8 cellular contexts compared by ENCODE assay signal in the genomic region with DNA sequence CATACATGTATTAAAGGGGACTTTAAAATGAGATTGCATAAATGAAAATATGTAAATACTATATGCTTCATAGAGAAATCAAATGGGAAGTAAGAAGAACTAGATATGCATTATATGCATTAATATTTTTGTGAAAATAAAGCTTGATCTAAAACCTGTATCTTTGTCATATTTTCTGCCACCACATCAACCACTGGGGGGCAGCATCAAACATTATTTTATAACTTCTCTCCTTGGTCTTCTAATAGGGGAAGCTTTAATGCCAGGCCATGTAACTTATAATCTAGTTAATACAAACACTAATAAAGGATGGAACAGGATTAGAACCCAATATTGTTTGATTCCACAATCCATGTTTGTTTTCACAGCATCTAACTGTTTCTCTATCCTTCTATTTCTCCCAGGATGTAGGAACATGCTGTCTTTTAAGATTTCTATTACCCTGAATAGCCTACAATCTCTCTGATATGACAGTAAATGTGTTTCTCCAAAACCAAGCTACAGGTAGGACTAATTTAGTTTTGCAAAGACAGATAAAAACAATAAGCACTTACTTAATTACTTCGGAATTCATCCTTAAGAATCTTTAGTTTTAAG. TPM values are rescaled to one million over a fixed set of nuclear protein-coding genes. Genes with fewer than 3 reads are reported as not detected.
DNase-seq lines count a peak whose midpoint lies in the region; ATAC-seq, FAIRE-seq and TF ChIP-seq lines count a peak whose summit lies in the region.

No MANE protein-coding gene starts in this region.

- H4K20me1 ChIP-seq in IMR-90 (ENCODE audit: insufficient read depth, low read length), result no peaks in the 10 kb centered on the region
- H4K20me1 ChIP-seq in neural progenitor cell (ENCODE audit: low read depth), result no peaks in the 10 kb centered on the region

- CTCF ChIA-PET in IMR-90 (lab: Yijun Ruan, JAX), result interaction anchor here (0.5 to 1.6 kb wide), 17 partner anchors 9 to 468 kb away, joined by 3 to 9 read pairs (median 3); no protein-coding TSS in a partner anchor

- no peak overlapping the region for H2BK20ac ChIP-seq in IMR-90 (ENCODE audit: low read depth, low read length)

- no peak overlapping the region for H3K4ac ChIP-seq in IMR-90 (ENCODE audit: low read depth, low read length)

- H3K36me3 ChIP-seq in IMR-90 (ENCODE audit: control insufficient read depth, insufficient read depth, low read length) (no peaks in the 10 kb centered on the region), neural progenitor cell (no peaks in the 10 kb centered on the region)

- H3K36me3 Mint-ChIP-seq in neural progenitor cell, result no peaks in the 10 kb centered on the region

- H3K9me3 ChIP-seq in IMR-90 (ENCODE audit: control insufficient read depth, insufficient read depth, low read length) (no peaks in the 10 kb centered on the region), neural progenitor cell (ENCODE audit: low read depth) (no peaks in the 10 kb centered on the region)

- POLR2A ChIA-PET in IMR-90 (lab: Charles Lee; ENCODE audit: unreplicated experiment), result no interaction called here

- no peaks in the 10 kb centered on the region for H3K79me1 ChIP-seq in IMR-90 (ENCODE audit: low read depth in 1 of 2, low read length in 2 of 2)

- in situ Hi-C loops in IMR-90 (cut with MboI; ENCODE audit: low sequenced_read_pairs), result loop anchor here (5.0 kb wide), 1 partner anchor 366 kb away; no protein-coding TSS in a partner anchor

- TF ChIP-seq CTCF in 22Rv1 (IDR thresholded peaks at IDR 0.05) (peak; percentile 78), IMR-90 (conservative IDR thresholded peaks at IDR 0.05; ENCODE audit: low read depth, low read length) (peak; percentile 64), epithelial cell of proximal tubule (conservative IDR thresholded peaks at IDR 0.05; ENCODE audit: low read depth, low read length) (peak; percentile 67), neural progenitor cell (IDR thresholded peaks at IDR 0.05) (peak; percentile 75)

- H3K14ac ChIP-seq in IMR-90 (replicated peaks; ENCODE audit: low read depth, low read length), result no peak overlapping the region

- no peak overlapping the region for H3K18ac ChIP-seq in IMR-90 (ENCODE audit: low read depth, low read length)

- H3K4me3 ChIP-seq in IMR-90 (ENCODE audit: insufficient read depth, low read depth, low read length) (no peak overlapping the region), epithelial cell of proximal tubule (ENCODE audit: low read depth, low read length) (no peak overlapping the region), neural progenitor cell (no peak overlapping the region)

- H3K4me1 Mint-ChIP-seq in neural progenitor cell, result no peaks in the 10 kb centered on the region

- DNase-seq in GM03348 (ENCODE audit: low spot score) (peak; percentile 57), IMR-90 (peak; percentile 33), epithelial cell of proximal tubule (ENCODE audit: low read depth) (no peak), neural progenitor cell (ENCODE audit: low spot score) (peak; percentile 16), UCSD-AML1 (lab: John Stamatoyannopoulos, UW; ENCODE audit: unreplicated experiment) (no peak)

- no peak overlapping the region for H4K5ac ChIP-seq in IMR-90 (ENCODE audit: low read depth, low read length)

- H3K9me3 Mint-ChIP-seq in neural progenitor cell, result no peaks in the 10 kb centered on the region

- dilution Hi-C loops in IMR-90 (cut with HindIII; ENCODE audit: low sequenced_read_pairs, unreplicated experiment), result no loop called here

- no peak overlapping the region for H3K27ac Mint-ChIP-seq in neural progenitor cell

- H4K91ac ChIP-seq in IMR-90 (ENCODE audit: insufficient read depth, low read depth, low read length), result no peak overlapping the region

- TF ChIP-seq RAD21 in IMR-90 (IDR thresholded peaks at IDR 0.05; ENCODE audit: low read length), result peak; percentile 50

- H3F3A ChIP-seq in neural progenitor cell (ENCODE audit: low read depth), result no peaks in the 10 kb centered on the region

- TF ChIP-seq POLR2A in IMR-90 (IDR thresholded peaks at IDR 0.05; ENCODE audit: low read depth, low read length), result no peak

- no peak overlapping the region for H3K56ac ChIP-seq in IMR-90 (ENCODE audit: extremely low read depth, insufficient read depth, low read length)

- H3K27me3 Mint-ChIP-seq in neural progenitor cell (ENCODE audit: insufficient read depth, low read depth), result peaks cover 5% of the 10 kb centered on the region

- H3K4me1 ChIP-seq in IMR-90 (ENCODE audit: control insufficient read depth, insufficient read depth, low read length), result no peaks in the 10 kb centered on the region
- no peaks in the 10 kb centered on the region for H3K4me1 ChIP-seq in neural progenitor cell

- no CpG with 5 or more reads among the region's 1 CpG for WGBS in IMR-90 (ENCODE audit: extremely low coverage in 2 of 2, insufficient read length in 1 of 2), 2 experiments

- no peak overlapping the region for H3K9ac ChIP-seq in IMR-90 (ENCODE audit: low read depth, low read length)
- no peak overlapping the region for H3K9ac ChIP-seq in neural progenitor cell

- H3K4me2 ChIP-seq in IMR-90 (ENCODE audit: low read depth, low read length) (no peak overlapping the region), neural progenitor cell (no peak overlapping the region)

- H3K27ac ChIP-seq in 22Rv1 (no peak overlapping the region), IMR-90 (ENCODE audit: insufficient read depth, low read length) (no peak overlapping the region), neural progenitor cell (no peak overlapping the region)

- no peak overlapping the region for H2AK9ac ChIP-seq in IMR-90 (replicated peaks; ENCODE audit: low read depth, low read length, poor library complexity)

- no TSS peak for BruUV-seq in IMR-90 (replicated peaks; lab: Mats Ljungman, UMichigan)

- H2BK120ac ChIP-seq in IMR-90 (ENCODE audit: low read depth, low read length), result no peak overlapping the region

- H3K27me3 ChIP-seq in IMR-90 (ENCODE audit: control insufficient read depth, insufficient read depth, low read length) (no peaks in the 10 kb centered on the region; the same call in 1 of the 2 replicates), neural progenitor cell (no peaks in the 10 kb centered on the region)

- ATAC-seq in IMR-90 (ENCODE audit: low read depth) (peak; percentile 84), HG02623 (IDR thresholded peaks at IDR 0.05; ENCODE audit: unreplicated experiment) (no peak)

- intact Hi-C loops in IMR-90 (cut with micrococcal nuclease), result loop anchor here (1.0 to 10.0 kb wide), 3 partner anchors 286 to 454 kb away; a partner anchor contains a TSS

- no peak overlapping the region for H3K4me3 Mint-ChIP-seq in neural progenitor cell

- H2BK15ac ChIP-seq in IMR-90 (ENCODE audit: low read depth, low read length), result no peak overlapping the region

- H2AFZ ChIP-seq in IMR-90 (replicated peaks; ENCODE audit: low read length, poor library complexity) (no peak overlapping the region), neural progenitor cell (replicated peaks) (no peak overlapping the region)

- no peaks in the 10 kb centered on the region for H3K9me1 ChIP-seq in IMR-90 (ENCODE audit: insufficient read depth, low read length)

- FAIRE-seq in TTC549 (lab: Jason Lieb, UNC), result peak; percentile 93

- H3K23ac ChIP-seq in IMR-90 (ENCODE audit: low read depth, low read length), result no peak overlapping the region

- no peak overlapping the region for H4K8ac ChIP-seq in IMR-90 (ENCODE audit: low read depth in 2 of 2, low read length in 2 of 2)

- H3K79me2 ChIP-seq in neural progenitor cell (ENCODE audit: low read depth), result no peaks in the 10 kb centered on the region

- H2BK5ac ChIP-seq in IMR-90 (ENCODE audit: low read depth, low read length, poor library complexity, severe bottlenecking), result no peak overlapping the region

- H2AK5ac ChIP-seq in IMR-90 (ENCODE audit: low read depth, low read length), result no peak overlapping the region

TF ChIP-seq in IMR-90, 13 proteins besides CTCF, POLR2A, EP300 and RAD21:
- TF ChIP-seq SMC3 (IDR thresholded peaks at IDR 0.05; ENCODE audit: low read depth, low read length), result peak; percentile 51
- TF ChIP-seq, protein P1, sequence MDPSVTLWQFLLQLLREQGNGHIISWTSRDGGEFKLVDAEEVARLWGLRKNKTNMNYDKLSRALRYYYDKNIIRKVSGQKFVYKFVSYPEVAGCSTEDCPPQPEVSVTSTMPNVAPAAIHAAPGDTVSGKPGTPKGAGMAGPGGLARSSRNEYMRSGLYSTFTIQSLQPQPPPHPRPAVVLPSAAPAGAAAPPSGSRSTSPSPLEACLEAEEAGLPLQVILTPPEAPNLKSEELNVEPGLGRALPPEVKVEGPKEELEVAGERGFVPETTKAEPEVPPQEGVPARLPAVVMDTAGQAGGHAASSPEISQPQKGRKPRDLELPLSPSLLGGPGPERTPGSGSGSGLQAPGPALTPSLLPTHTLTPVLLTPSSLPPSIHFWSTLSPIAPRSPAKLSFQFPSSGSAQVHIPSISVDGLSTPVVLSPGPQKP (IDR thresholded peaks at IDR 0.05; ENCODE audit: borderline replicate concordance, low read depth, low read length), result no peak

RNA-seq across cellular contexts. Expression of a gene that starts 10.0 kb away (rescaled TPM):
- not detected in 2 replicates for total RNA-seq in IMR-90 (2012; rRNA removed)
- polyA plus RNA-seq in IMR-90 (2012; rRNA removed), result not detected in 2 replicates
- polyA plus RNA-seq in IMR-90 (2012; cell fraction: cytosol; rRNA removed), result not detected in 2 replicates
- polyA plus RNA-seq in IMR-90 (2012; cell fraction: nucleus; rRNA removed; ENCODE audit: low replicate concordance), result not detected in 2 replicates
- total RNA-seq in epithelial cell of proximal tubule, result 0.51 TPM in 1 of 2 replicates, not detected in the other
- 0.25 TPM in 1 of 2 replicates, not detected in the other for total RNA-seq in neural progenitor cell (ENCODE audit: low replicate concordance)

Comparison
In these comparisons a context has a peak if more than half of its experiments do, and no peak if none do; other contexts are left out.
1. DNase-seq: peak in GM03348 (single experiment), IMR-90 (single experiment) and neural progenitor cell (single experiment); none in epithelial cell of proximal tubule (single experiment) and UCSD-AML1 (single experiment).
2. Peak in every context shown above with its lines, with median percentiles within 50 percentile points of each other: CTCF ChIP-seq.